ENCODE assay signal across 1 cellular context in the genomic region with DNA sequence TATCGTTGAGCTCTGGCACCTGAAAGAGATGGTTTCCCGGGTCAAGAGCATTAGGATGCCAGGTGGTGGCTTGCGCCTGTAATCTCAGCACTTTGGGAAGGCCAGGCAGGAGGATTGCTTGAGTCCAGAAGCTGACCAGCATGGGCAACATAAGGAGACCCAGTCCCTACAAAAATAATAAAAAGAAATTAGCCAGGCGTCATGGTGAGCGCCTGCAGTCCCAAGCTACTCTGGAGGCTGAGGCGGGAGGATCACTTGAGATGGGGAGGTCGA.
TF ChIP-seq lines count a peak whose summit lies in the region.

No MANE protein-coding gene starts in this region.

TF ChIP-seq in WTC11, 78 proteins besides CTCF, POLR2A, EP300 and RAD21:
- TF ChIP-seq, protein P1, sequence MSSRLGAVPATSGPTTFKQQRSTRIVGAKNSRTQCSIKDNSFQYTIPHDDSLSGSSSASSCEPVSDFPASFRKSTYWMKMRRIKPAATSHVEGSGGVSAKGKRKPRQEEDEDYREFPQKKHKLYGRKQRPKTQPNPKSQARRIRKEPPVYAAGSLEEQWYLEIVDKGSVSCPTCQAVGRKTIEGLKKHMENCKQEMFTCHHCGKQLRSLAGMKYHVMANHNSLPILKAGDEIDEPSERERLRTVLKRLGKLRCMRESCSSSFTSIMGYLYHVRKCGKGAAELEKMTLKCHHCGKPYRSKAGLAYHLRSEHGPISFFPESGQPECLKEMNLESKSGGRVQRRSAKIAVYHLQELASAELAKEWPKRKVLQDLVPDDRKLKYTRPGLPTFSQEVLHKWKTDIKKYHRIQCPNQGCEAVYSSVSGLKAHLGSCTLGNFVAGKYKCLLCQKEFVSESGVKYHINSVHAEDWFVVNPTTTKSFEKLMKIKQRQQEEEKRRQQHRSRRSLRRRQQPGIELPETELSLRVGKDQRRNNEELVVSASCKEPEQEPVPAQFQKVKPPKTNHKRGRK (CRISPR knock-in tag; IDR thresholded peaks at IDR 0.05; ENCODE audit: borderline replicate concordance): no peak
- TF ChIP-seq EMX1 (CRISPR knock-in tag; IDR thresholded peaks at IDR 0.05): no peak
